10 cellular contexts compared by ENCODE assay signal in the genomic region with DNA sequence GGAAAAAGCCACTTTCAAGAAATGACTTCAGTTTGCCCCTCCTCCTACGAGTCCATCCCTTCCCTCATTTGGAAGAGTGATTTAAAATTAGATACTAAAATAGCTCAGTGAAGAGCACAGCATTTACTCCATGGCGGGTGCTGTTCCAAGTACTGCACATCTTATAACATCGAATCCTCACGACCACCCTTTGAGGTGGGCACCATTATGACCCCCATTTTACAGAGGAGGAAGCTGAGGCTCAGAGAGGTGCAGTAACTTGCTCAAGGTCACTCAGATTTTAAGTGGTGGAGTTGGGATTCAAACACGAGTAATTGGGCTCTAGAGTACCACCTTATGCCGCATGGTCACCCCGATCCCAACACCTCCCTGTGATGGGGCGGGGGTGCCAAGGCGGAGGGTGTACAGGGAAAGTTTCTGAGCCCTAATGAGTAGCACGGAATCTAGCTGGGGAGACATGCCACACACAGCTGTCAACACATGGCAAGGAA. TPM values are rescaled to one million over a fixed set of nuclear protein-coding genes. Genes with fewer than 3 reads are reported as not detected.
DNase-seq lines count a peak whose midpoint lies in the region; ATAC-seq and TF ChIP-seq lines count a peak whose summit lies in the region.
"Had no signal": no experiment of that assay in that cellular context is flagged by ENCODE, and none has a peak within 500 bp of the region (broad histone marks: within the 10 kb centered on the region; RNA-seq: fewer than 3 reads in every experiment).

No MANE protein-coding gene starts in this region.

- H3K4me1 ChIP-seq in heart right ventricle = peaks cover 6 to 37% (median 23%) of the 10 kb centered on the region in 9 donors
- peaks cover 15% of the 10 kb centered on the region in 2 donors for H3K4me1 ChIP-seq in muscle layer of duodenum (ENCODE audit: control insufficient read depth in 1 of 2, insufficient read depth in 2 of 2, low read length in 2 of 2)
- no peaks in the 10 kb centered on the region for H3K4me1 ChIP-seq in aorta (ENCODE audit: control insufficient read depth in 1 of 2, insufficient read depth in 2 of 2, low read length in 2 of 2)

- no peak for DNase-seq in heart right ventricle
- DNase-seq in left cardiac atrium = no peak
- no peak for DNase-seq in caudate nucleus (lab: John Stamatoyannopoulos, UW)
- no peak for DNase-seq in aorta
- no peak for DNase-seq in NCI-H128 (lab: John Stamatoyannopoulos, UW; ENCODE audit: unreplicated experiment)
- DNase-seq in cerebellar cortex (ENCODE audit: low spot score) = no peak
- no peak for DNase-seq in GM19238 (ENCODE audit: insufficient read length, low spot score)
- DNase-seq: NCI-H1105 had no signal

- intact Hi-C loops in heart right ventricle (cut with DNase I) = loop anchor here in 7 of 10 donors (2.0 to 10.0 kb wide), 6 partner anchors 60 to 246 kb away; partner anchors contain the start of genes LRRC73 (in 1 of the 7), POLR1C (in 1 of the 7) and YIPF3 (in 1 of the 7)
- intact Hi-C loops in left cardiac atrium (cut with DNase I) = loop anchor here in 1 of 2 donors (10.0 kb wide), 1 partner anchor 226 kb away; no protein-coding TSS in a partner anchor
- intact Hi-C loops in aorta (cut with DNase I) = no loop called here

- 61 to 67% methylated on average over 10 of the region's 10 CpGs for WGBS in heart right ventricle, 2 donors
- 69 to 73% methylated on average over 10 of the region's 10 CpGs for WGBS in aorta, 2 donors

- H3K4me3 ChIP-seq in heart right ventricle (peak overlapping the region in 3 of 10 donors; percentile 29 to 46 (median 31)), muscle layer of duodenum (ENCODE audit: low read depth in 1 of 2, low read length in 2 of 2) (peak overlapping the region; percentile 46 to 49), aorta (ENCODE audit: low read length in 2 of 2) (no peak overlapping the region)

- ATAC-seq in heart right ventricle (peak in 1 of 8 donors; percentile 1), left cardiac atrium (no peak), aorta (ENCODE audit: low FRiP score) (peak; percentile 41)

- peak overlapping the region in 9 of 10 donors; percentile 62 to 84 (median 73) for H3K27ac ChIP-seq in heart right ventricle
- peak overlapping the region; percentile 39 for H3K27ac ChIP-seq in caudate nucleus (ENCODE audit: low read depth, low read length)
- peak overlapping the region; percentile 67 for H3K27ac ChIP-seq in muscle layer of duodenum (ENCODE audit: low read length)
- H3K27ac ChIP-seq in aorta (ENCODE audit: low read depth in 1 of 2, low read length in 2 of 2) = no peak overlapping the region

- no peak for TF ChIP-seq CTCF in heart right ventricle (IDR thresholded peaks at IDR 0.05)

- peaks cover 0 to 45% (median 9%) of the 10 kb centered on the region in 7 donors for H3K27me3 ChIP-seq in heart right ventricle
- no peaks in the 10 kb centered on the region for H3K27me3 ChIP-seq in muscle layer of duodenum (ENCODE audit: low read depth, low read length)
- no peaks in the 10 kb centered on the region for H3K27me3 ChIP-seq in aorta (ENCODE audit: control insufficient read depth in 1 of 2, insufficient read depth in 2 of 2, low read length in 1 of 2)

- H3K36me3 ChIP-seq in heart right ventricle (no peaks in the 10 kb centered on the region), muscle layer of duodenum (ENCODE audit: control insufficient read depth in 1 of 2, insufficient read depth in 2 of 2, low read length in 2 of 2) (no peaks in the 10 kb centered on the region), aorta (ENCODE audit: control insufficient read depth in 1 of 2, insufficient read depth in 2 of 2, low read length in 1 of 2) (no peaks in the 10 kb centered on the region)

- H3K9me3 ChIP-seq in heart right ventricle = no peaks in the 10 kb centered on the region
- H3K9me3 ChIP-seq in muscle layer of duodenum (ENCODE audit: control insufficient read depth in 1 of 2, low read length in 2 of 2) = no peaks in the 10 kb centered on the region
- H3K9me3 ChIP-seq in aorta (ENCODE audit: control insufficient read depth, low read length) = no peaks in the 10 kb centered on the region

RNA-seq across cellular contexts. Expression of gene TTBK1, which starts 25.5 kb away (rescaled TPM):
- total RNA-seq in heart right ventricle (under 1 TPM; 0.22 to 0.69 (median 0.32) TPM), left cardiac atrium (under 1 TPM; 0.13 to 0.24 TPM), aorta (under 1 TPM in 1 of 2 donors, not detected in 1; 0.12 TPM)
- polyA plus RNA-seq in heart right ventricle (under 1 TPM; 0.04 to 0.22 TPM), aorta (not detected)
- polyA plus RNA-seq: BJ had no signal

RNA-seq across cellular contexts. Expression of gene SLC22A7, which starts 29.2 kb away (rescaled TPM):
- total RNA-seq in heart right ventricle = under 1 TPM in 5 of 10 donors, not detected in 5; 0.15 to 0.37 (median 0.25) TPM
- polyA plus RNA-seq in heart right ventricle = under 1 TPM in 1 of 2 donors, not detected in 1; 0.15 TPM
- total RNA-seq in left cardiac atrium = not detected
- not detected for total RNA-seq in aorta
- polyA plus RNA-seq in aorta = not detected
- polyA plus RNA-seq: BJ had no signal

RNA-seq across cellular contexts. Expression of gene DNPH1, which starts 39.5 kb away (rescaled TPM):
- total RNA-seq in heart right ventricle (10 to 100 TPM; 16.0 to 29.6 (median 25.7) TPM), left cardiac atrium (10 to 100 TPM; 22.7 to 35.4 TPM), aorta (10 to 100 TPM; 10.2 to 18.1 TPM)
- polyA plus RNA-seq in heart right ventricle (10 to 100 TPM; 25.0 to 51.3 TPM), aorta (10 to 100 TPM; 36.8 to 87.4 TPM)

RNA-seq across cellular contexts. Expression of gene CRIP3, which starts 39.8 kb away (rescaled TPM):
- total RNA-seq in heart right ventricle (10 to 100 TPM in 7 of 10 donors, 1 to 10 TPM in 3; 2.7 to 84.5 (median 26.3) TPM), left cardiac atrium (1 to 10 TPM in 1 of 2 donors, under 1 TPM in 1; 0.85 to 1.5 TPM), aorta (1 to 10 TPM in 1 of 2 donors, under 1 TPM in 1; 0.65 to 2.2 TPM)
- polyA plus RNA-seq in heart right ventricle (10 to 100 TPM in 1 of 2 donors, 1 to 10 TPM in 1; 3.0 to 72.3 TPM), aorta (1 to 10 TPM in 1 of 2 donors, not detected in 1; 1.8 TPM)
- polyA plus RNA-seq: BJ had no signal

Comparison
In these comparisons a context has a peak if more than half of its experiments do, and no peak if none do; other contexts are left out.
1. H3K27ac ChIP-seq: peak in heart right ventricle (9 of 10), caudate nucleus (single experiment) and muscle layer of duodenum (single experiment); none in aorta (0 of 2).
2. H3K4me3 ChIP-seq: peak in muscle layer of duodenum (2 of 2); none in aorta (0 of 2).
3. intact Hi-C loops: an anchor here in heart right ventricle (2.0 to 10.0 kb wide); none called in aorta.